Comparison of ENCODE assay signal across 11 cellular contexts in the genomic region with DNA sequence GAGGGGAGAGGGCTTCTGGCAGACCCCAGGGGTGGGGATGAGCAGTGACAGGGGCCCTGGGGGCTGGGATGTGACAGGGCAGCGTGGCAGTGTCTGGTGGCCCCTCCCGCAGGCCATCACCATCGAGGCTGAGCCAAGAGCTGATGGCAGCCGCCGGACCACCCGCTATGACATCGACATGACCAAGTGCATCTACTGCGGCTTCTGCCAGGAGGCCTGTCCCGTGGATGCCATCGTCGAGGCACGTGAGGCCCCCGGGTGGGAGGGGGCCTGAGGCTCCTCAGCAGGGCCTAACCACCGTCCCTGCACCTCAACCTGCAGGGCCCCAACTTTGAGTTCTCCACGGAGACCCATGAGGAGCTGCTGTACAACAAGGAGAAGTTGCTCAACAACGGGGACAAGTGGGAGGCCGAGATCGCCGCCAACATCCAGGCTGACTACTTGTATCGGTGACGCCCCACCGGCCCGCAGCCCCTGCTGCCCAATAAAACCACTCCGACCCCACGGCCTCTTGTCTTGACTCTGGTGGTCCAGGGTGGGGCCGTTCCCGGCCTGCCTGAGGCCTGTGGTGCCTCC. TPM values are rescaled to one million over a fixed set of nuclear protein-coding genes. Genes with fewer than 3 reads are reported as not detected.
DNase-seq lines count a peak whose midpoint lies in the region; ATAC-seq and TF ChIP-seq lines count a peak whose summit lies in the region.
"Had no signal": no experiment of that assay in that cellular context is flagged by ENCODE, and none has a peak within 500 bp of the region (broad histone marks: within the 10 kb centered on the region; RNA-seq: fewer than 3 reads in every experiment).

No MANE protein-coding gene starts in this region.

- no peaks in the 10 kb centered on the region for H3K9me3 Mint-ChIP-seq in GM23338

- no peaks in the 10 kb centered on the region for H4K20me1 ChIP-seq in GM23338 (replicated peaks; ENCODE audit: insufficient read depth)

- DNase-seq in GM23338 (ENCODE audit: low spot score) (no peak), T-helper 17 cell (no peak), left ventricle myocardium inferior (no peak), spleen (peak; percentile 87), COLO668 (lab: John Stamatoyannopoulos, UW; ENCODE audit: unreplicated experiment) (no peak), foreskin keratinocyte (no peak)
- DNase-seq: HCEC 1CT, NCI-H1105 treated with DMSO at 0.1 percent for 48 hours, PC-3 had no signal

- H3F3A ChIP-seq in GM23338 (replicated peaks; ENCODE audit: low read depth): peaks cover 10% of the 10 kb centered on the region; the same call in 1 of the 2 replicates

- no peak overlapping the region for H3K4me2 ChIP-seq in GM23338

- no peak overlapping the region for H2AFZ ChIP-seq in GM23338

- H3K36me3 ChIP-seq in GM23338 (ENCODE audit: insufficient read depth) (peaks cover 6% of the 10 kb centered on the region; the same call in 1 of the 2 replicates), left ventricle myocardium inferior (peaks cover 38% of the 10 kb centered on the region), spleen (peaks cover 0 to 43% (median 16%) of the 10 kb centered on the region in 6 donors)

- H3K27me3 Mint-ChIP-seq in GM23338 (ENCODE audit: insufficient read depth, low read depth, poor library complexity): peaks cover 14% of the 10 kb centered on the region
- H3K27me3 Mint-ChIP-seq in T-helper 17 cell: no peaks in the 10 kb centered on the region

- peaks cover 11% of the 10 kb centered on the region for H3K4me1 Mint-ChIP-seq in GM23338
- peaks cover 24% of the 10 kb centered on the region for H3K4me1 Mint-ChIP-seq in T-helper 17 cell

- no peak for TF ChIP-seq CTCF in GM23338 (conservative IDR thresholded peaks at IDR 0.05; ENCODE audit: low read depth in 2 of 2)
- TF ChIP-seq CTCF in left ventricle myocardium inferior (IDR thresholded peaks at IDR 0.05; ENCODE audit: borderline replicate concordance): no peak
- TF ChIP-seq CTCF in spleen (IDR thresholded peaks at IDR 0.05 in 8 of 11, conservative IDR thresholded peaks at IDR 0.05 in 3 of 11): no peak
- TF ChIP-seq CTCF in foreskin keratinocyte (conservative IDR thresholded peaks at IDR 0.05): no peak

- TF ChIP-seq POLR2A in spleen (IDR thresholded peaks at IDR 0.05): no peak

- 0 out of 2 replicates have a peak overlapping the region, but pooled peaks have one; percentile 32 for H3K27ac ChIP-seq in GM23338 (ENCODE audit: low read depth)
- peak overlapping the region; percentile 94 for H3K27ac ChIP-seq in left ventricle myocardium inferior (replicated peaks)
- H3K27ac ChIP-seq in spleen: peak overlapping the region; percentile 85 to 97 (median 92)
- H3K27ac ChIP-seq in foreskin keratinocyte: no peak overlapping the region

- H3K4me3 ChIP-seq in GM23338 (no peak overlapping the region), left ventricle myocardium inferior (no peak overlapping the region), spleen (peak overlapping the region in 1 of 8 donors; percentile 97)

- ATAC-seq in GM23338: no peak
- ATAC-seq in T-helper 17 cell: no peak
- ATAC-seq in GM19023 (IDR thresholded peaks at IDR 0.05; ENCODE audit: unreplicated experiment): no peak
- no peak for ATAC-seq in HG03159 (IDR thresholded peaks at IDR 0.05; ENCODE audit: unreplicated experiment)
- no peak for ATAC-seq in foreskin keratinocyte
- ATAC-seq: PC-3 had no signal

- H3K27me3 ChIP-seq in GM23338 (ENCODE audit: insufficient read depth) (no peaks in the 10 kb centered on the region), left ventricle myocardium inferior (ENCODE audit: low read depth) (no peaks in the 10 kb centered on the region), spleen (replicated peaks in 1 of 7) (no peaks in the 10 kb centered on the region), foreskin keratinocyte (no peaks in the 10 kb centered on the region)

- H3K4me1 ChIP-seq in GM23338 (ENCODE audit: insufficient read depth) (peaks cover 21% of the 10 kb centered on the region), left ventricle myocardium inferior (peaks cover 94% of the 10 kb centered on the region), spleen (peaks cover 50 to 92% (median 71%) of the 10 kb centered on the region in 6 donors), foreskin keratinocyte (peaks cover 6% of the 10 kb centered on the region)

- H3K79me2 ChIP-seq in GM23338 (replicated peaks; ENCODE audit: insufficient read depth): peaks cover 8% of the 10 kb centered on the region

- intact Hi-C loops in left ventricle myocardium inferior (cut with micrococcal nuclease) (no loop called here), spleen (cut with DNase I; ENCODE audit: low total_unique reads) (no loop called here)

- 62 to 81% (median 69%) methylated on average over 17 to 27 of the region's 27 CpGs for WGBS in spleen, 5 donors

- no peak overlapping the region for H3K27ac Mint-ChIP-seq in GM23338
- H3K27ac Mint-ChIP-seq in T-helper 17 cell: peak overlapping the region; percentile 90

- H3K9me2 ChIP-seq in GM23338 (ENCODE audit: insufficient read depth): no peaks in the 10 kb centered on the region

- H3K9me3 ChIP-seq in T-helper 17 cell (ENCODE audit: control insufficient read depth, low read length, poor library complexity, severe bottlenecking) (no peaks in the 10 kb centered on the region), left ventricle myocardium inferior (replicated peaks) (no peaks in the 10 kb centered on the region), spleen (no peaks in the 10 kb centered on the region)

- peaks cover 15% of the 10 kb centered on the region for H3K36me3 Mint-ChIP-seq in GM23338 (ENCODE audit: low read depth)
- H3K36me3 Mint-ChIP-seq in T-helper 17 cell (ENCODE audit: low read depth): no peaks in the 10 kb centered on the region

- H3K4me3 Mint-ChIP-seq in GM23338 (no peak overlapping the region), T-helper 17 cell (no peak overlapping the region)

TF ChIP-seq in GM23338, 12 proteins besides CTCF, POLR2A, EP300 and RAD21:
- TF ChIP-seq EZH2phosphoT487 (IDR thresholded peaks at IDR 0.05; ENCODE audit: unreplicated experiment): no peak

RNA-seq across cellular contexts. Expression of gene TCIRG1, which starts 2.6 kb away (rescaled TPM):
- total RNA-seq in GM23338 (2014; rRNA removed; shearing (Covaris generic)): 31.2 and 40.4 TPM in 2 replicates
- 18.5 and 20.4 TPM in 2 replicates for polyA plus RNA-seq in GM23338 (2016; fragmentation: Nextera tagmentation; extraction: Ambion mirVana)
- 100 to 1,000 TPM; 187 to 207 TPM for total RNA-seq in T-helper 17 cell
- 23.4 TPM for total RNA-seq in left ventricle myocardium inferior
- total RNA-seq in spleen: 100 to 1,000 TPM; 286 to 540 (median 360) TPM
- 100 to 1,000 TPM; 199 to 707 (median 698) TPM for polyA plus RNA-seq in spleen
- 36.7 and 46.0 TPM in 2 replicates for total RNA-seq in foreskin keratinocyte
- polyA plus RNA-seq in foreskin keratinocyte: 43.5 and 57.1 TPM in 2 replicates

RNA-seq across cellular contexts. Expression of gene NDUFS8, which starts 5.7 kb away (rescaled TPM):
- total RNA-seq in GM23338 (2014; rRNA removed; shearing (Covaris generic)): 157 and 175 TPM in 2 replicates
- 304 and 308 TPM in 2 replicates for polyA plus RNA-seq in GM23338 (2016; fragmentation: Nextera tagmentation; extraction: Ambion mirVana)
- 10 to 100 TPM; 59.5 to 64.2 TPM for total RNA-seq in T-helper 17 cell
- total RNA-seq in left ventricle myocardium inferior: 436 TPM
- 100 to 1,000 TPM in 2 of 7 donors, 10 to 100 TPM in 5; 75.4 to 125 (median 91.5) TPM for total RNA-seq in spleen
- 100 to 1,000 TPM in 2 of 3 donors, 10 to 100 TPM in 1; 94.8 to 132 (median 105) TPM for polyA plus RNA-seq in spleen
- 149 and 157 TPM in 2 replicates for total RNA-seq in foreskin keratinocyte
- polyA plus RNA-seq in foreskin keratinocyte: 188 and 220 TPM in 2 replicates

RNA-seq across cellular contexts. Expression of gene ALDH3B1, which starts 26.1 kb away (rescaled TPM):
- not detected in 2 replicates for total RNA-seq in GM23338 (2014; rRNA removed; shearing (Covaris generic))
- 0.17 and 0.52 TPM in 2 replicates for polyA plus RNA-seq in GM23338 (2016; fragmentation: Nextera tagmentation; extraction: Ambion mirVana)
- 1 to 10 TPM; 1.1 TPM for total RNA-seq in T-helper 17 cell
- total RNA-seq in left ventricle myocardium inferior: 3.7 TPM
- 10 to 100 TPM; 24.8 to 46.8 (median 37.8) TPM for total RNA-seq in spleen
- polyA plus RNA-seq in spleen: 10 to 100 TPM in 1 of 3 donors, 1 to 10 TPM in 2; 7.8 to 16.4 (median 7.9) TPM
- not detected in 2 replicates for total RNA-seq in foreskin keratinocyte
- polyA plus RNA-seq in foreskin keratinocyte: 0.03 TPM in 1 of 2 replicates, not detected in the other

RNA-seq across cellular contexts. Expression of gene UNC93B1, which starts 32.3 kb away (rescaled TPM):
- 28.0 and 34.4 TPM in 2 replicates for total RNA-seq in GM23338 (2014; rRNA removed; shearing (Covaris generic))
- polyA plus RNA-seq in GM23338 (2016; fragmentation: Nextera tagmentation; extraction: Ambion mirVana) (15.7 and 16.2 TPM in 2 replicates), spleen (100 to 1,000 TPM; 112 to 192 (median 162) TPM), foreskin keratinocyte (14.8 and 15.3 TPM in 2 replicates)
- total RNA-seq in T-helper 17 cell (10 to 100 TPM; 24.7 to 27.2 TPM), left ventricle myocardium inferior (6.1 TPM), spleen (100 to 1,000 TPM; 110 to 151 (median 128) TPM), foreskin keratinocyte (14.8 and 16.3 TPM in 2 replicates)
